In the genomic region with DNA sequence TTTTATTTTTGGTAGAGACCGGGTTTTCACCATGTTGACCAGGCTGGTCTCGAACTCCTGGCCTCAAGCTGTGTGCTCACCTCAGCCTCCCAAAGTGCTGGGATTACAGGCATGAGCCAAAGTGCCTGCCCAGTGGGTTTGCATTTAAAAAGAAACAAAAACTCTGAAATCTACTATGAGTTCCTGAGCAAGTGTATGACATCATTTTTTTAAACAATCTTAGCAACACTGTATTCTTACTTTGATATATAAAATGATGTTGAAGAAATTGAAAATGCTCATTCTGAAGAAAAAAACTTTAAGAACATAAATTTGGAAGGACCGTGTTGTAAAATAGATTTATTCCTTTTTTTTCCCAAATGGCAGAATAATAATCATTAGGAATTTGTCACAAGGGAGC, we compare ENCODE assay signal across 26 cellular contexts.
"Had no signal": no experiment of that assay in that cellular context is flagged by ENCODE, and none has a peak within 500 bp of the region (broad histone marks: within the 10 kb centered on the region; RNA-seq: fewer than 3 reads in every experiment).

No MANE protein-coding gene starts in this region.

- H3K9me3 ChIP-seq: colonic mucosa, esophagus muscularis mucosa, gastrocnemius medialis, gastroesophageal sphincter had no signal

- H3K4me1 ChIP-seq: colonic mucosa, esophagus muscularis mucosa, esophagus squamous epithelium, foreskin keratinocyte, gastrocnemius medialis, gastroesophageal sphincter, heart left ventricle, heart right ventricle had no signal

- H3K27me3 ChIP-seq: colonic mucosa, dorsolateral prefrontal cortex, esophagus muscularis mucosa, esophagus squamous epithelium, foreskin keratinocyte, gastrocnemius medialis, gastroesophageal sphincter, heart left ventricle, heart right ventricle had no signal

- FAIRE-seq: colon, endometrium had no signal

- DNase-seq: colonic mucosa; cortex of kidney; dermis blood vessel endothelial cell; dorsolateral prefrontal cortex; effector CD4-positive, alpha-beta T cell; effector CD8-positive, alpha-beta T cell; effector memory CD4-positive, alpha-beta T cell; effector memory CD8-positive, alpha-beta T cell; endodermal cell; erythroblast; esophagus squamous epithelium; foreskin fibroblast; foreskin keratinocyte; foreskin melanocyte; gastrocnemius medialis; glutamatergic neuron; head of caudate nucleus; heart left ventricle; heart right ventricle had no signal

- H3K27ac ChIP-seq: colonic mucosa, coronary artery, dorsolateral prefrontal cortex, epithelial cell of prostate, esophagus muscularis mucosa, esophagus squamous epithelium, foreskin keratinocyte, gastrocnemius medialis, gastroesophageal sphincter, heart left ventricle, heart right ventricle had no signal

- H3K4me3 ChIP-seq: colonic mucosa, coronary artery, dorsolateral prefrontal cortex, esophagus muscularis mucosa, esophagus squamous epithelium, gastrocnemius medialis, gastroesophageal sphincter, heart left ventricle, heart right ventricle had no signal

- ATAC-seq: effector memory CD8-positive, alpha-beta T cell; esophagus mucosa; foreskin keratinocyte; gastrocnemius medialis; gastroesophageal sphincter; heart left ventricle; heart right ventricle had no signal

- H3K36me3 ChIP-seq: colonic mucosa, esophagus muscularis mucosa, esophagus squamous epithelium, gastrocnemius medialis, gastroesophageal sphincter, heart left ventricle, heart right ventricle had no signal
